In the genomic region with DNA sequence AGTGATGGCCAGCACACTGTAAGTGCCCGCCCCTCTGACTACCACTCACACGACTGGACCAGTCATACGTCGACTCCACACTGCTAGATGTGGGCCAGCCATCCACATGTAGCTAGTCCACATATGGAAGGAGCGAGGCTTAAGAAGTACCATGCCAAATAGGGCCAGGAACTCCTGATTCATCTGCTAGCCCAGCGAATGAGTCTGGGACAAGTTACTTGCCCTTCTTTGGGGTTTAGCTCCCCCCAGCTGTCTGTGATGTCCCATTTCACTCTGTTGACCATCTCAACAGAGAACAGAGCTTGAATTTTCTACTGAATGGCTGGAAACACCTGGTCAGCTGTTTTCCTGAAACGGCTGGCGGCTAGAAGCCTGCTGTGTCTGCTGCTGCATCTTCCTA, we compare ENCODE assay signal across 1 cellular context.
TF ChIP-seq lines count a peak whose summit lies in the region.

No MANE protein-coding gene starts in this region.

TF ChIP-seq in K562, 482 proteins besides CTCF, POLR2A, EP300 and RAD21:
- no peak for TF ChIP-seq E2F1 (CRISPR knock-in tag; IDR thresholded peaks at IDR 0.05)
- no peak for TF ChIP-seq NRF1 (conservative IDR thresholded peaks at IDR 0.05 in 1 of 2, IDR thresholded peaks at IDR 0.05 in 1 of 2)
- no peak for TF ChIP-seq FOXA3 (CRISPR knock-in tag; conservative IDR thresholded peaks at IDR 0.05 in 1 of 2, IDR thresholded peaks at IDR 0.05 in 1 of 2)
- no peak for TF ChIP-seq TFE3 (CRISPR knock-in tag; IDR thresholded peaks at IDR 0.05)
- TF ChIP-seq PHF8 (IDR thresholded peaks at IDR 0.05; ENCODE audit: borderline replicate concordance, low read length): no peak
- no peak for TF ChIP-seq U2AF1 (optimal IDR thresholded peaks at IDR 0.05; ENCODE audit: low read depth, low read length)
- TF ChIP-seq, protein P1, sequence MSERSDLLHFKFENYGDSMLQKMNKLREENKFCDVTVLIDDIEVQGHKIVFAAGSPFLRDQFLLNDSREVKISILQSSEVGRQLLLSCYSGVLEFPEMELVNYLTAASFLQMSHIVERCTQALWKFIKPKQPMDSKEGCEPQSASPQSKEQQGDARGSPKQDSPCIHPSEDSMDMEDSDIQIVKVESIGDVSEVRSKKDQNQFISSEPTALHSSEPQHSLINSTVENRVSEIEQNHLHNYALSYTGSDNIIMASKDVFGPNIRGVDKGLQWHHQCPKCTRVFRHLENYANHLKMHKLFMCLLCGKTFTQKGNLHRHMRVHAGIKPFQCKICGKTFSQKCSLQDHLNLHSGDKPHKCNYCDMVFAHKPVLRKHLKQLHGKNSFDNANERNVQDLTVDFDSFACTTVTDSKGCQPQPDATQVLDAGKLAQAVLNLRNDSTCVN (CRISPR knock-in tag; IDR thresholded peaks at IDR 0.05): no peak
- TF ChIP-seq ATF7 (IDR thresholded peaks at IDR 0.05): no peak
- no peak for TF ChIP-seq BMI1 (IDR thresholded peaks at IDR 0.05; ENCODE audit: low read length)
- no peak for TF ChIP-seq CC2D1A (IDR thresholded peaks at IDR 0.05)
- TF ChIP-seq CREM (IDR thresholded peaks at IDR 0.05; ENCODE audit: low read depth): no peak
- TF ChIP-seq C11orf30 (IDR thresholded peaks at IDR 0.05; ENCODE audit: low read depth): no peak
- TF ChIP-seq CEBPG (CRISPR knock-in tag; IDR thresholded peaks at IDR 0.05): no peak
- TF ChIP-seq CEBPG (tag; conservative IDR thresholded peaks at IDR 0.05 in 1 of 2, IDR thresholded peaks at IDR 0.05 in 1 of 2): no peak
- no peak for TF ChIP-seq ZEB2 (IDR thresholded peaks at IDR 0.05)
